In the genomic region with DNA sequence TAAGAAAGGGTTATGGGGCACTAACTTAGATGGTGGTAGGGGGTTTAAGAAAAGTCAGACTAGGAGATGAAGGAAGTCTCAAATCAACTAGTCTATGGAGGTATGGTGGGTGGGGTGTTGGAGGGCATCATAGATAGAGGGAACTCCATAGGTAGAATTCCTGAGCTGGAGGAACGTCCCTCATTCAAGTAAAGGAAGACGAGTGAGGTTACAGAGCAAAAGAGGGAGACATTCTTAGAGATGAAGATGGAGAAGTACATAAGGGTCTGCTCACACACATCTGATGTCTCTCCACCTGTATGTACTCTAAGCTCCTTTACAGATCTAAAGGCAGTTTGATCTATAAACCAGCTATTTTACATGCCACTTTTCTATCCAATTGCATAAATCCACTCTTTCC, we compare ENCODE assay signal across 10 cellular contexts. TPM values are rescaled to one million over a fixed set of nuclear protein-coding genes. Genes with fewer than 3 reads are reported as not detected.
DNase-seq lines count a peak whose midpoint lies in the region; ATAC-seq and TF ChIP-seq lines count a peak whose summit lies in the region.
"Had no signal": no experiment of that assay in that cellular context is flagged by ENCODE, and none has a peak within 500 bp of the region (broad histone marks: within the 10 kb centered on the region; RNA-seq: fewer than 3 reads in every experiment).

No MANE protein-coding gene starts in this region.

- H3K36me3 ChIP-seq in smooth muscle cell (ENCODE audit: low read depth), result no peaks in the 10 kb centered on the region

- H3K4me3 ChIP-seq in WI38 (ENCODE audit: low read depth, low read length) (peak overlapping the region; percentile 87), smooth muscle cell (peak overlapping the region; percentile 75)

- ATAC-seq in foreskin keratinocyte, result no peak

- no peaks in the 10 kb centered on the region for H4K20me1 ChIP-seq in smooth muscle cell (ENCODE audit: low read depth)

- no peaks in the 10 kb centered on the region for H3K27me3 ChIP-seq in foreskin keratinocyte
- no peaks in the 10 kb centered on the region for H3K27me3 ChIP-seq in smooth muscle cell (ENCODE audit: low read depth)

- H3F3A ChIP-seq in smooth muscle cell (ENCODE audit: low read depth), result no peaks in the 10 kb centered on the region

- H2AFZ ChIP-seq in smooth muscle cell (ENCODE audit: low read depth), result no peak overlapping the region

- H3K9me3 ChIP-seq in smooth muscle cell (replicated peaks; ENCODE audit: low read depth), result no peaks in the 10 kb centered on the region

- H3K27ac ChIP-seq in foreskin keratinocyte (peak overlapping the region; percentile 84), smooth muscle cell (ENCODE audit: low read depth) (peak overlapping the region; percentile 73)
- H3K27ac ChIP-seq: 22Rv1 had no signal

- no peak overlapping the region for H3K9ac ChIP-seq in smooth muscle cell (ENCODE audit: low read depth)

- H3K79me2 ChIP-seq in smooth muscle cell (ENCODE audit: low read depth), result peaks cover 46% of the 10 kb centered on the region

- H3K4me1 ChIP-seq in foreskin keratinocyte (peaks cover 31% of the 10 kb centered on the region), smooth muscle cell (ENCODE audit: low read depth) (peaks cover 5% of the 10 kb centered on the region)

- peak overlapping the region; percentile 96 for H3K4me2 ChIP-seq in smooth muscle cell

- TF ChIP-seq CTCF in WI38 (IDR thresholded peaks at IDR 0.05; ENCODE audit: low read depth, low read length) (no peak), foreskin keratinocyte (conservative IDR thresholded peaks at IDR 0.05) (no peak), smooth muscle cell (IDR thresholded peaks at IDR 0.05; ENCODE audit: borderline replicate concordance, insufficient read depth, poor library complexity, severe bottlenecking) (no peak)

- WGBS in smooth muscle cell (ENCODE audit: low lambda C conversion rate), result 38% methylated on average over 2 of the region's 2 CpGs

- DNase-seq in DMS 273 (lab: John Stamatoyannopoulos, UW; ENCODE audit: unreplicated experiment) (peak; percentile 10), DMS 273 treated with DMSO at 0.1 percent for 48 hours (lab: John Stamatoyannopoulos, UW) (no peak), foreskin keratinocyte (peak in 1 of 2 donors; percentile 20), smooth muscle cell (lab: John Stamatoyannopoulos, UW; ENCODE audit: unreplicated experiment) (no peak), activated gamma-delta T cell treated with Interleukin-2 at 50 U/mL for 16 hours (no peak), ureter (ENCODE audit: low spot score) (no peak), DMS114 treated with DMSO at 0.1 percent for 48 hours (lab: John Stamatoyannopoulos, UW; ENCODE audit: unreplicated experiment) (no peak)
- DNase-seq: activated CD8-positive, alpha-beta memory T cell treated with anti-CD3 and anti-CD28 coated beads for 24 hours had no signal

RNA-seq across cellular contexts. Expression of a gene that starts 1.4 kb away (rescaled TPM):
- total RNA-seq in foreskin keratinocyte (147 and 160 TPM in 2 replicates), smooth muscle cell (36.7 and 58.4 TPM in 2 replicates), ureter (136 TPM)
- polyA plus RNA-seq in foreskin keratinocyte (86.7 and 98.0 TPM in 2 replicates), smooth muscle cell (21.6 and 21.8 TPM in 2 replicates)
